Comparison of ENCODE assay signal across 18 cellular contexts in genomic region chr12:51199546-51199945, GRCh38. TPM values are rescaled to one million over a fixed set of nuclear protein-coding genes. Genes with fewer than 3 reads are reported as not detected.
DNase-seq lines count a peak whose midpoint lies in the region; ATAC-seq and TF ChIP-seq lines count a peak whose summit lies in the region.
"Had no signal": no experiment of that assay in that cellular context is flagged by ENCODE, and none has a peak within 500 bp of the region (broad histone marks: within the 10 kb centered on the region; RNA-seq: fewer than 3 reads in every experiment).

No MANE protein-coding gene starts in this region.

- in situ Hi-C loops in HAP-1 (cut with MboI; ENCODE audit: low sequenced_read_pairs) = no loop called here

- no peak overlapping the region for H3K9ac ChIP-seq in SK-N-SH
- H3K9ac ChIP-seq: BLaER1 had no signal

- H3K4me2 ChIP-seq in SK-N-SH = no peak overlapping the region
- H3K4me2 ChIP-seq: BLaER1 had no signal

- H3K4me1 ChIP-seq in SK-N-SH (ENCODE audit: control insufficient read depth in 1 of 2, insufficient read depth in 2 of 2, low read depth in 1 of 2, low read length in 1 of 2) (no peaks in the 10 kb centered on the region), HAP-1 (no peaks in the 10 kb centered on the region)
- peaks cover 0 to 12% of the 10 kb centered on the region in 2 donors for H3K4me1 ChIP-seq in naive thymus-derived CD4-positive, alpha-beta T cell (ENCODE audit: control insufficient read depth in 2 of 2, insufficient read depth in 2 of 2, low read length in 2 of 2)
- H3K4me1 ChIP-seq: BLaER1 had no signal

- 98% methylated on average over 8 of the region's 8 CpGs for WGBS in SK-N-SH (ENCODE audit: low lambda C conversion rate)

- H3K27ac ChIP-seq in SK-N-SH (ENCODE audit: low read depth in 2 of 2, low read length in 1 of 2) = no peak overlapping the region
- H3K27ac ChIP-seq in naive thymus-derived CD4-positive, alpha-beta T cell (ENCODE audit: low read depth, low read length) = no peak overlapping the region
- H3K27ac ChIP-seq: BLaER1, HL-60 had no signal

- DNase-seq in SK-N-SH (peak; percentile 15), HAP-1 (ENCODE audit: low spot score in 2 of 2) (no peak)
- DNase-seq in naive thymus-derived CD4-positive, alpha-beta T cell = no peak
- DNase-seq: 8988T; CD4-positive, alpha-beta memory T cell; DMS153; DMS79; GDM1; HCEC 1CT; IMR-90 had no signal

- POLR2A ChIA-PET in SK-N-SH (lab: Yijun Ruan, JAX) = no interaction called here
- POLR2A ChIA-PET in naive thymus-derived CD4-positive, alpha-beta T cell (lab: Charles Lee) = interaction anchor here (0.5 to 0.7 kb wide), 2 partner anchors 12 to 47 kb away, joined by 3 read pairs; no protein-coding TSS in a partner anchor

- intact Hi-C loops in dendritic cell treated with granulocyte-macrophage colony-stimulating factor and Interleukin-4, amounts not matched to agents 40 ng/mL and 50 ng/mL, for 4 days (cut with micrococcal nuclease) = no loop called here
- intact Hi-C loops in naive thymus-derived CD4-positive, alpha-beta T cell (cut with micrococcal nuclease) = no loop called here

- no peak for TF ChIP-seq CTCF in SK-N-SH (IDR thresholded peaks at IDR 0.05)

- CTCF ChIA-PET in SK-N-SH (lab: Yijun Ruan, JAX) = interaction anchor here (1.2 to 1.5 kb wide), 2 partner anchors 18 to 152 kb away, joined by 3 to 4 read pairs; partner anchors contain the start of gene POU6F1
- CTCF ChIA-PET in naive thymus-derived CD4-positive, alpha-beta T cell (lab: Charles Lee) = no interaction called here

- no peaks in the 10 kb centered on the region for H3K79me2 ChIP-seq in SK-N-SH (ENCODE audit: insufficient read depth)

- no peaks in the 10 kb centered on the region for H3K9me2 ChIP-seq in SK-N-SH

- H3K27me3 Mint-ChIP-seq in dendritic cell treated with granulocyte-macrophage colony-stimulating factor and Interleukin-4, amounts not matched to agents 40 ng/mL and 50 ng/mL, for 4 days = peaks cover 2% of the 10 kb centered on the region
- H3K27me3 Mint-ChIP-seq in naive thymus-derived CD4-positive, alpha-beta T cell = no peaks in the 10 kb centered on the region
- H3K27me3 Mint-ChIP-seq: CD4-positive, alpha-beta memory T cell had no signal

- no peak for TF ChIP-seq RAD21 in SK-N-SH (IDR thresholded peaks at IDR 0.05; ENCODE audit: low read length)

- H4K20me1 ChIP-seq in SK-N-SH (ENCODE audit: insufficient read depth) = no peaks in the 10 kb centered on the region
- H4K20me1 ChIP-seq: BLaER1 had no signal

- peak overlapping the region; percentile 84 for H3K27ac Mint-ChIP-seq in dendritic cell treated with granulocyte-macrophage colony-stimulating factor and Interleukin-4, amounts not matched to agents 40 ng/mL and 50 ng/mL, for 4 days
- peak overlapping the region in 3 of 9 donors; percentile 51 to 63 (median 57) for H3K27ac Mint-ChIP-seq in naive thymus-derived CD4-positive, alpha-beta T cell

- ATAC-seq in SK-N-SH treated with all-trans-retinoic acid at 6 μM for 48 hours = no peak
- peak; percentile 38 for ATAC-seq in naive thymus-derived CD4-positive, alpha-beta T cell
- ATAC-seq in activated CD4-positive, CD25-positive, alpha-beta regulatory T cell treated with anti-CD3 and anti-CD28 coated beads, Interleukin-2, amount 50 U/mL, for 24 hours = no peak
- no peak for ATAC-seq in HG03039 (IDR thresholded peaks at IDR 0.05; ENCODE audit: unreplicated experiment)
- ATAC-seq: K562 had no signal

- H3K4me3 ChIP-seq in SK-N-SH (ENCODE audit: low read depth in 2 of 2, low read length in 1 of 2) = no peak overlapping the region
- no peak overlapping the region for H3K4me3 ChIP-seq in naive thymus-derived CD4-positive, alpha-beta T cell (ENCODE audit: low read length)
- H3K4me3 ChIP-seq in HAP-1 = no peak overlapping the region
- H3K4me3 ChIP-seq: BLaER1, K562 had no signal

- peaks cover 21% of the 10 kb centered on the region for H3K4me1 Mint-ChIP-seq in dendritic cell treated with granulocyte-macrophage colony-stimulating factor and Interleukin-4, amounts not matched to agents 40 ng/mL and 50 ng/mL, for 4 days (ENCODE audit: low read depth)
- peaks cover 0 to 32% (median 13%) of the 10 kb centered on the region in 7 donors for H3K4me1 Mint-ChIP-seq in naive thymus-derived CD4-positive, alpha-beta T cell

- no peak for TF ChIP-seq EP300 in SK-N-SH (IDR thresholded peaks at IDR 0.05; ENCODE audit: borderline replicate concordance in 1 of 2, low read depth in 1 of 2, low read length in 1 of 2)

- no peaks in the 10 kb centered on the region for H3K36me3 Mint-ChIP-seq in dendritic cell treated with granulocyte-macrophage colony-stimulating factor and Interleukin-4, amounts not matched to agents 40 ng/mL and 50 ng/mL, for 4 days (ENCODE audit: low read depth)
- peaks cover 0 to 15% (median 0%) of the 10 kb centered on the region in 5 donors for H3K36me3 Mint-ChIP-seq in naive thymus-derived CD4-positive, alpha-beta T cell

- H3F3A ChIP-seq in SK-N-SH (replicated peaks; ENCODE audit: insufficient read depth) = no peaks in the 10 kb centered on the region

- H3K27me3 ChIP-seq in SK-N-SH (ENCODE audit: insufficient read depth) (no peaks in the 10 kb centered on the region), HAP-1 (ENCODE audit: low read depth) (no peaks in the 10 kb centered on the region)
- H3K27me3 ChIP-seq in naive thymus-derived CD4-positive, alpha-beta T cell (ENCODE audit: control insufficient read depth in 2 of 2, insufficient read depth in 2 of 2, low read length in 2 of 2) = no peaks in the 10 kb centered on the region
- H3K27me3 ChIP-seq: BLaER1 had no signal

- no peaks in the 10 kb centered on the region for H3K9me3 Mint-ChIP-seq in dendritic cell treated with granulocyte-macrophage colony-stimulating factor and Interleukin-4, amounts not matched to agents 40 ng/mL and 50 ng/mL, for 4 days
- H3K9me3 Mint-ChIP-seq in naive thymus-derived CD4-positive, alpha-beta T cell = no peaks in the 10 kb centered on the region
- H3K9me3 Mint-ChIP-seq: CD14-positive monocyte; CD4-positive, alpha-beta memory T cell had no signal

- H3K9me3 ChIP-seq in SK-N-SH (no peaks in the 10 kb centered on the region), HAP-1 (no peaks in the 10 kb centered on the region)
- H3K9me3 ChIP-seq in naive thymus-derived CD4-positive, alpha-beta T cell (ENCODE audit: control insufficient read depth in 2 of 3, low read length in 3 of 3) = no peaks in the 10 kb centered on the region
- H3K9me3 ChIP-seq: BLaER1 had no signal

- no peak overlapping the region for H2AFZ ChIP-seq in SK-N-SH (ENCODE audit: low read depth)

- H3K4me3 Mint-ChIP-seq in dendritic cell treated with granulocyte-macrophage colony-stimulating factor and Interleukin-4, amounts not matched to agents 40 ng/mL and 50 ng/mL, for 4 days = no peak overlapping the region
- H3K4me3 Mint-ChIP-seq in naive thymus-derived CD4-positive, alpha-beta T cell = no peak overlapping the region
- H3K4me3 Mint-ChIP-seq: CD14-positive monocyte; CD4-positive, alpha-beta memory T cell had no signal

- H3K36me3 ChIP-seq in SK-N-SH (replicated peaks in 1 of 2; ENCODE audit: control insufficient read depth in 1 of 2, insufficient read depth in 2 of 2, low read length in 1 of 2) = no peaks in the 10 kb centered on the region
- H3K36me3 ChIP-seq in naive thymus-derived CD4-positive, alpha-beta T cell (ENCODE audit: control insufficient read depth in 2 of 3, insufficient read depth in 3 of 3, low read length in 3 of 3) = peaks cover 0 to 21% (median 6%) of the 10 kb centered on the region in 3 experiments
- H3K36me3 ChIP-seq in HAP-1 (replicated peaks) = peaks cover 10% of the 10 kb centered on the region
- H3K36me3 ChIP-seq: BLaER1 had no signal

TF ChIP-seq in SK-N-SH, 30 proteins besides CTCF, POLR2A, EP300 and RAD21 (continues in another document):
- TF ChIP-seq NRF1 (IDR thresholded peaks at IDR 0.05; ENCODE audit: low read depth, low read length) = no peak

TF ChIP-seq in SK-N-SH treated with all-trans-retinoic acid at 6 μM for 48 hours, 23 proteins besides CTCF, POLR2A, EP300 and RAD21:
- TF ChIP-seq TOX (CRISPR knock-in tag; IDR thresholded peaks at IDR 0.05; ENCODE audit: borderline replicate concordance) (no peak), BACH2 (CRISPR knock-in tag; IDR thresholded peaks at IDR 0.05; ENCODE audit: borderline replicate concordance) (no peak), ARNTL (CRISPR knock-in tag; IDR thresholded peaks at IDR 0.05; ENCODE audit: borderline replicate concordance, low read depth) (no peak), PPARA (CRISPR knock-in tag; IDR thresholded peaks at IDR 0.05; ENCODE audit: borderline replicate concordance) (no peak), ESRRG (CRISPR knock-in tag; IDR thresholded peaks at IDR 0.05) (no peak), ZC3H10 (CRISPR knock-in tag; IDR thresholded peaks at IDR 0.05) (no peak)
- TF ChIP-seq, protein P1, sequence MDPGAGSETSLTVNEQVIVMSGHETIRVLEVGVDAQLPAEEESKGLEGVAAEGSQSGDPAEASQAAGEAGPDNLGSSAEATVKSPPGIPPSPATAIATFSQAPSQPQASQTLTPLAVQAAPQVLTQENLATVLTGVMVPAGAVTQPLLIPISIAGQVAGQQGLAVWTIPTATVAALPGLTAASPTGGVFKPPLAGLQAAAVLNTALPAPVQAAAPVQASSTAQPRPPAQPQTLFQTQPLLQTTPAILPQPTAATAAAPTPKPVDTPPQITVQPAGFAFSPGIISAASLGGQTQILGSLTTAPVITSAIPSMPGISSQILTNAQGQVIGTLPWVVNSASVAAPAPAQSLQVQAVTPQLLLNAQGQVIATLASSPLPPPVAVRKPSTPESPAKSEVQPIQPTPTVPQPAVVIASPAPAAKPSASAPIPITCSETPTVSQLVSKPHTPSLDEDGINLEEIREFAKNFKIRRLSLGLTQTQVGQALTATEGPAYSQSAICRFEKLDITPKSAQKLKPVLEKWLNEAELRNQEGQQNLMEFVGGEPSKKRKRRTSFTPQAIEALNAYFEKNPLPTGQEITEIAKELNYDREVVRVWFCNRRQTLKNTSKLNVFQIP (CRISPR knock-in tag; IDR thresholded peaks at IDR 0.05; ENCODE audit: borderline replicate concordance, low read depth) = no peak

RNA-seq across cellular contexts. Expression of gene POU6F1, which starts 18.3 kb away (rescaled TPM):
- polyA plus RNA-seq in SK-N-SH (2012; rRNA removed) = 1.9 TPM in 2 replicates
- polyA plus RNA-seq in SK-N-SH (2012; cell fraction: cytosol; rRNA removed) = 1.2 and 1.9 TPM in 2 replicates
- polyA plus RNA-seq in SK-N-SH (2012; cell fraction: nucleus; rRNA removed) = 9.6 and 14.7 TPM in 2 replicates
- 10 to 100 TPM in 4 of 5 experiments, 1 to 10 TPM in 1; 5.1 to 85.5 (median 33.5) TPM for total RNA-seq in naive thymus-derived CD4-positive, alpha-beta T cell
- polyA plus RNA-seq in naive thymus-derived CD4-positive, alpha-beta T cell = 1 to 10 TPM; 1.8 to 4.7 TPM

RNA-seq across cellular contexts. Expression of gene TFCP2, which starts 26.6 kb away (rescaled TPM):
- polyA plus RNA-seq in SK-N-SH (2012; rRNA removed) = 18.1 and 19.3 TPM in 2 replicates
- 25.3 and 26.3 TPM in 2 replicates for polyA plus RNA-seq in SK-N-SH (2012; cell fraction: cytosol; rRNA removed)
- polyA plus RNA-seq in SK-N-SH (2012; cell fraction: nucleus; rRNA removed) = 11.6 and 16.9 TPM in 2 replicates
- total RNA-seq in naive thymus-derived CD4-positive, alpha-beta T cell = 10 to 100 TPM; 23.4 to 42.3 (median 36.6) TPM
- 10 to 100 TPM; 10.8 to 16.6 TPM for polyA plus RNA-seq in naive thymus-derived CD4-positive, alpha-beta T cell

RNA-seq across cellular contexts. Expression of gene DAZAP2, which starts 39.1 kb away (rescaled TPM):
- polyA plus RNA-seq in SK-N-SH (2012; rRNA removed) = 274 and 325 TPM in 2 replicates
- 232 and 238 TPM in 2 replicates for polyA plus RNA-seq in SK-N-SH (2012; cell fraction: cytosol; rRNA removed)
- 109 and 235 TPM in 2 replicates for polyA plus RNA-seq in SK-N-SH (2012; cell fraction: nucleus; rRNA removed)
- 100 to 1,000 TPM; 231 to 306 (median 271) TPM for total RNA-seq in naive thymus-derived CD4-positive, alpha-beta T cell
- polyA plus RNA-seq in naive thymus-derived CD4-positive, alpha-beta T cell = 1,000 to 10,000 TPM; 1,567 to 1,584 TPM
